ENCODE assay signal across 8 cellular contexts in the genomic region with DNA sequence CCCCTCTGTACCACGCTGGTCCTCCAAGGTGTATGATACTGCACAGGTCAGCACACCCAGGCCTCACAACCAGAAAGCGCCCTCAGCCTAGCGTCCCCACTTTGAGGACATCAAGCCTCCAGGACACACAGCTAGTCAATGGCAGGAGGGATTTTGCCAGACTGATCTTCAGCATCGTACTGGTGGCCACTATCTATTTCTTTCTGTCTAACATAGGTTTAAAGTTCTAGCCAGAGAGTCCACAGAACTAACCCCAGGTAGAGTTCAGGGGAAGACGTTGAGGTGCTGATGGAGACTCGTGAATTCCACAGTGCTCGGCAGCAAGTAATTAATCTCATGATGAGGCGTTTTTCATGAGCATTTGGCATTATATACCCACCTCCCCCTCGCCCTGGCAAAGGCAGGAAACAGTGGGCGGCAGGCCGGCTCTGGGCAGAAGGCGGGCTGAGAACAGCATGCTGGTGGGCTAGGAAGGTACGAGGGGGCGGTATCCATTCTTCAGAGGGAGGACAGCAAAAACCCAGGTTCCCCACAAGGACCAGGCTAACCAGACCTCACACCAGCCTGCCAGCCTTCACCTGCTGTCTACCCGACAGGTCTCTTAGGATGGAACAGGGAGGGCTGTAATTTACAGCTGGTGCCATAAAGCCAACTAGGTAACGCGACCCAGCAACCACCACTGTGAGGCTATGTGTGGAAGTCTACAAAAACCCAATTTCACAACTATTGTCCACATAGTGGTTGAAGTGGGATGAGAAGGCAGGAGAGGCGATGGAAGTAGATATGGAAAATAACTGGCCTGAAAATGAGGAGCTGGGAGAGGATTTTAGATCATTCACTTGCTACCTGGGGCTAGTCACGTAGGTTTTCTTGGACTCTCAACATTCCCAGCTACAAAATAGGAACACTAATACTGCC. TPM values are rescaled to one million over a fixed set of nuclear protein-coding genes. Genes with fewer than 3 reads are reported as not detected.
DNase-seq lines count a peak whose midpoint lies in the region; ATAC-seq, FAIRE-seq and TF ChIP-seq lines count a peak whose summit lies in the region.

No MANE protein-coding gene starts in this region.

- BruUV-seq in K562 (replicated peaks; lab: Mats Ljungman, UMichigan), result no TSS peak

- DNase-seq in M059J (ENCODE audit: low read depth) (peak; percentile 67), K562 (ENCODE audit: extremely low read depth in 1 of 4, low spot score in 3 of 4) (no peak), upper lobe of right lung (no peak), NCI-H2227 (lab: John Stamatoyannopoulos, UW; ENCODE audit: unreplicated experiment) (no peak), NCI-H2196 treated with DMSO at 0.1 percent for 48 hours (lab: John Stamatoyannopoulos, UW; ENCODE audit: unreplicated experiment) (no peak), GM19238 (ENCODE audit: insufficient read length, low spot score) (no peak)

- no peak overlapping the region for H3K9ac ChIP-seq in K562 (ENCODE audit: insufficient read depth in 1 of 2, low read depth in 2 of 2, low read length in 2 of 2)
- H3K9ac ChIP-seq in muscle layer of colon (ENCODE audit: low read length), result peak overlapping the region; percentile 84

- intact Hi-C loops in K562 (cut with micrococcal nuclease), result loop anchor here (5.0 kb wide), 2 partner anchors 53 to 98 kb away; no protein-coding TSS in a partner anchor
- intact Hi-C loops in upper lobe of right lung (cut with DNase I), result no loop called here

- H2AFZ ChIP-seq in K562 (ENCODE audit: low read depth, low read length), result no peak overlapping the region

- CTCF ChIA-PET in K562 (lab: Yijun Ruan, JAX; ENCODE audit: low intra/inter-chr PET ratio), result no interaction called here

- TF ChIP-seq RAD21 in K562 (CRISPR knock-in tag; conservative IDR thresholded peaks at IDR 0.05 in 1 of 2, IDR thresholded peaks at IDR 0.05 in 1 of 2), result no peak

- in situ Hi-C loops in K562 (cut with MboI), result no loop called here

- H3K4me3 ChIP-seq in K562 (no peak overlapping the region), muscle layer of colon (ENCODE audit: low read depth in 1 of 2, low read length in 2 of 2) (peak overlapping the region in 1 of 2 donors; percentile 24), upper lobe of right lung (no peak overlapping the region)

- no peaks in the 10 kb centered on the region for H3K9me3 ChIP-seq in K562 (replicated peaks; ENCODE audit: control insufficient read depth, insufficient read depth, low read depth, low read length)
- H3K9me3 ChIP-seq in muscle layer of colon (ENCODE audit: low read length), result no peaks in the 10 kb centered on the region
- no peaks in the 10 kb centered on the region for H3K9me3 ChIP-seq in upper lobe of right lung

- peaks cover 43% of the 10 kb centered on the region for H4K20me1 ChIP-seq in K562 (replicated peaks; ENCODE audit: control insufficient read depth, insufficient read depth, low read length)

- no peak for TF ChIP-seq EP300 in K562 (IDR thresholded peaks at IDR 0.05; ENCODE audit: low read length)

- H3K27me3 ChIP-seq in K562 (ENCODE audit: control insufficient read depth in 2 of 2, insufficient read depth in 2 of 2, low read length in 2 of 2) (no peaks in the 10 kb centered on the region), muscle layer of colon (ENCODE audit: control insufficient read depth in 1 of 2, insufficient read depth in 2 of 2, low read length in 2 of 2) (no peaks in the 10 kb centered on the region), upper lobe of right lung (no peaks in the 10 kb centered on the region)

- peaks cover 46 to 50% of the 10 kb centered on the region in 2 experiments for H3K4me1 ChIP-seq in K562 (replicated peaks in 1 of 2; ENCODE audit: control insufficient read depth in 2 of 2, insufficient read depth in 2 of 2, low read length in 2 of 2)
- H3K4me1 ChIP-seq in muscle layer of colon (ENCODE audit: insufficient read depth, low read length), result peaks cover 98% of the 10 kb centered on the region
- peaks cover 100% of the 10 kb centered on the region for H3K4me1 ChIP-seq in upper lobe of right lung

- no peak for TF ChIP-seq CTCF in 22Rv1 (IDR thresholded peaks at IDR 0.05)
- TF ChIP-seq CTCF in K562 (IDR thresholded peaks at IDR 0.05 in 2 of 3, conservative IDR thresholded peaks at IDR 0.05 in 1 of 3; ENCODE audit: insufficient read depth in 2 of 3, low read depth in 1 of 3, low read length in 3 of 3), result no peak
- TF ChIP-seq CTCF in upper lobe of right lung (IDR thresholded peaks at IDR 0.05), result no peak

- peak overlapping the region; percentile 78 for H3K27ac ChIP-seq in 22Rv1
- peak overlapping the region; percentile 56; the same call in 2 of the 3 replicates for H3K27ac ChIP-seq in K562 (ENCODE audit: extremely low read depth, low read depth, low read length)
- H3K27ac ChIP-seq in muscle layer of colon (ENCODE audit: low read depth, low read length), result peak overlapping the region; percentile 72
- H3K27ac ChIP-seq in upper lobe of right lung, result peak overlapping the region; percentile 85

- H3K9me1 ChIP-seq in K562 (ENCODE audit: control insufficient read depth, insufficient read depth, low read length), result no peaks in the 10 kb centered on the region

- ATAC-seq in K562 (peak; percentile 6), upper lobe of right lung (no peak)

- H3K79me2 ChIP-seq in K562 (ENCODE audit: control insufficient read depth, insufficient read depth, low read length), result peaks cover 68% of the 10 kb centered on the region

- H3K36me3 ChIP-seq in K562 (ENCODE audit: control insufficient read depth, insufficient read depth, low read length) (peaks cover 9% of the 10 kb centered on the region; the same call in 1 of the 3 replicates), muscle layer of colon (ENCODE audit: insufficient read depth, low read length) (peaks cover 11% of the 10 kb centered on the region), upper lobe of right lung (peaks cover 7% of the 10 kb centered on the region)

- 45% methylated on average over 15 of the region's 19 CpGs for WGBS in K562 (ENCODE audit: insufficient coverage, low coverage, missing lambda C conversion rate)

- no peak for TF ChIP-seq POLR2A in K562 (conservative IDR thresholded peaks at IDR 0.05)

- no peak for FAIRE-seq in K562 (lab: Jason Lieb, UNC)

- POLR2A ChIA-PET in K562 (lab: Yijun Ruan, JAX), result interaction anchor here (0.6 to 1.2 kb wide), 6 partner anchors 9 to 328 kb away, joined by 3 to 6 read pairs (median 4); partner anchors contain the start of gene MYH9

- H3K4me2 ChIP-seq in K562 (ENCODE audit: insufficient read depth, low read length), result peak overlapping the region; percentile 60

TF ChIP-seq in K562, 482 proteins besides CTCF, POLR2A, EP300 and RAD21:
- TF ChIP-seq ZNF316 (IDR thresholded peaks at IDR 0.05) (peak; percentile 15; the same call in 1 of the 2 replicates), ESRRB (CRISPR knock-in tag; IDR thresholded peaks at IDR 0.05; ENCODE audit: borderline replicate concordance) (no peak)

RNA-seq across cellular contexts. Expression of gene MYH9, which starts 18.5 kb away (rescaled TPM):
- 151 and 320 TPM in 2 replicates for total RNA-seq in M059J (2014; rRNA removed; shearing (Covaris generic))
- 136 and 261 TPM in 2 replicates for total RNA-seq in K562 (2011; cell fraction: chromatin; rRNA removed; ENCODE audit: low replicate concordance)
- total RNA-seq in K562 (2011; cell fraction: nucleolus; rRNA removed), result 51.3 and 57.4 TPM in 2 replicates
- total RNA-seq in K562 (2011; cell fraction: nucleoplasm; rRNA removed), result 65.9 and 76.0 TPM in 2 replicates
- total RNA-seq in K562 (2014; rRNA removed) (60.1 and 60.4 TPM in 2 replicates), K562 (2014; rRNA removed; fragmentation: Illumina TruSeq; extraction: Trizol) (24.6 and 33.6 TPM in 2 replicates), K562 (2015; rRNA removed; fragmentation: Illumina TruSeq; extraction: Trizol) (24.1 and 30.5 TPM in 2 replicates), K562 (2021) (94.6 and 111 TPM in 2 replicates), upper lobe of right lung (842 TPM)
- polyA plus RNA-seq in K562 (2011; rRNA removed) (24.1 and 34.2 TPM in 2 replicates), K562 (2014; fragmentation: Illumina TruSeq; extraction: Trizol) (31.3 and 44.5 TPM in 2 replicates), K562 (2014; fragmentation: Nextera tagmentation; extraction: Ambion mirVana) (1 to 10 TPM in 1 of 2 experiments, under 1 TPM in 1; 0.71 to 1.3 TPM), K562 (2014; rRNA removed) (34.2 and 37.4 TPM in 2 replicates)
- 10.2 and 12.5 TPM in 2 replicates for polyA plus RNA-seq in K562 (2011; cell fraction: cytosol; rRNA removed)
- 32.6 and 34.6 TPM in 2 replicates for polyA plus RNA-seq in K562 (2011; cell fraction: nucleus; rRNA removed)
- 54.3 and 92.2 TPM in 2 replicates for polyA plus RNA-seq in K562 (2012)
- 90.2 and 122 TPM in 2 replicates for polyA minus RNA-seq in K562 (2011; rRNA and poly(A)+ RNA removed)
- polyA minus RNA-seq in K562 (2011; cell fraction: cytosol; rRNA and poly(A)+ RNA removed), result 59.8 and 63.1 TPM in 2 replicates
- polyA minus RNA-seq in K562 (2011; cell fraction: nucleus; rRNA and poly(A)+ RNA removed), result 20.6 and 41.5 TPM in 2 replicates
